ENCODE assay signal across 15 cellular contexts in the genomic region with DNA sequence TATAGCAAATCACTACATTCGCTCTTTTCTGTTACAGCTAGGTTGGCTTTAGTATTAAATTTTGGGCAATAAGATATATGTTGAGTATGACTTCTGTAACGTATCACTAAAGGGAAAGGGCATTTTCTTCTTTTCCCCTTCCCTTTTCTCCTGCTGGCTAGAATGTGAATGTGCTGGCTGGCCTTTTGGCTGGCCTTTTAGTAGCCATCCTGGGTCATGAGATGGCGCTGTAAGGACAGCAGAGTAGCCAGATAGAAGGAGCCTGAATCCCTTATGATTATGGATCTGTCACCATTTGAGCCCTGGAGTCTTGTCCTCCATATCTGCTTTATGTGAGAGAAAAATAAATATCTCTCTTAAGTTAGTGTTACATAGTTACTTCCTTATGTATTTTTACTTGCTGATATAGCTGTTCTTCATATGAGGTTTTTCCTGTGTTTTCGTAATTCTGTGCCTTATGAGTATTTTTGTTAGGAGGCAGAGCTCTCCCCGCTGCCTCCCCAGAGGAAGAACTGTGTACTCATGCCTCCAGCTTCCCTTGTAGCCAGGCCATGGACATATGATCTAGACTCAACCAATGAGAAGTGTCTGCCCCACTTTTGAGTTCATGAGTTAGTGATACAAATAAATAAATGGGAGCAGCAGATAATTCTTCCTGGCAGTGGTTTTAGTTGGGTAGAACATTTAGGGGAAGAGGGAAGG.
A peak's percentile ranks its signal among the peaks of the same experiment; 100 is the strongest.
DNase-seq lines count a peak whose midpoint lies in the region; ATAC-seq, FAIRE-seq and TF ChIP-seq lines count a peak whose summit lies in the region.
"Had no signal": no experiment of that assay in that cellular context is flagged by ENCODE, and none has a peak within 500 bp of the region (broad histone marks: within the 10 kb centered on the region; RNA-seq: fewer than 3 reads in every experiment).

No MANE protein-coding gene starts in this region.

- H3K4me1 ChIP-seq in BE2C = no peaks in the 10 kb centered on the region
- no peaks in the 10 kb centered on the region for H3K4me1 ChIP-seq in keratinocyte (ENCODE audit: control insufficient read depth, extremely low read depth, insufficient read depth, low read length)

- TF ChIP-seq CTCF in BE2C (IDR thresholded peaks at IDR 0.05; ENCODE audit: low read depth, low read length) (peak; percentile 59), brain microvascular endothelial cell (IDR thresholded peaks at IDR 0.05; ENCODE audit: low read depth, low read length, missing control alignments) (peak; percentile 71), keratinocyte (optimal IDR thresholded peaks at IDR 0.05 in 1 of 3, IDR thresholded peaks at IDR 0.05 in 1 of 3, conservative IDR thresholded peaks at IDR 0.05 in 1 of 3; ENCODE audit: extremely low read depth in 1 of 3, insufficient read depth in 2 of 3, low read length in 3 of 3) (peak in 2 of 3 experiments; percentile 29 to 37)

- FAIRE-seq in keratinocyte (lab: Jason Lieb, UNC) = no peak

- no peak overlapping the region for H2AFZ ChIP-seq in keratinocyte (ENCODE audit: control insufficient read depth, low read length)

- no peak for ATAC-seq in natural killer cell treated with Interleukin-12 subunit alpha and Interleukin-12 subunit beta and Interleukin-15 and Interleukin-18, amount 100 ng/mL, for 72 hours
- no peak for ATAC-seq in GM21576 (IDR thresholded peaks at IDR 0.05; ENCODE audit: unreplicated experiment)
- ATAC-seq: activated T-cell treated with anti-CD3 and anti-CD28 coated beads, Interleukin-2, amount 50 U/mL, for 4 hours had no signal

- H3K4me3 Mint-ChIP-seq in natural killer cell treated with Interleukin-12 subunit alpha and Interleukin-12 subunit beta and Interleukin-15 and Interleukin-18, amount 100 ng/mL, for 72 hours = no peak overlapping the region
- H3K4me3 Mint-ChIP-seq: activated B cell treated with CpG ODN at 0.5 μM for 24 hours; activated T-cell treated with anti-CD3 and anti-CD28 coated beads, Interleukin-2, amount 50 U/mL, for 4 hours; CD4-positive, alpha-beta memory T cell had no signal

- in situ Hi-C loops in brain microvascular endothelial cell (cut with HindIII; ENCODE audit: low pct_ligation_motif_present, low sequenced_read_pairs) = no loop called here

- no peaks in the 10 kb centered on the region for H3K27me3 Mint-ChIP-seq in natural killer cell treated with Interleukin-12 subunit alpha and Interleukin-12 subunit beta and Interleukin-15 and Interleukin-18, amount 100 ng/mL, for 72 hours
- H3K27me3 Mint-ChIP-seq: activated B cell treated with CpG ODN at 0.5 μM for 24 hours; CD4-positive, alpha-beta memory T cell had no signal

- H3K9me1 ChIP-seq in keratinocyte (ENCODE audit: control insufficient read depth, extremely low read depth, insufficient read depth, low read length) = no peaks in the 10 kb centered on the region

- H3K79me2 ChIP-seq in keratinocyte (ENCODE audit: control insufficient read depth, insufficient read depth, low read length) = no peaks in the 10 kb centered on the region

- dilution Hi-C loops in keratinocyte (cut with MboI; ENCODE audit: extremely low pct_ligation_motif_present, low sequenced_read_pairs) = no loop called here

- H3K27ac ChIP-seq in brain microvascular endothelial cell = no peak overlapping the region
- H3K27ac ChIP-seq in keratinocyte (ENCODE audit: control insufficient read depth, insufficient read depth, low read length) = no peak overlapping the region

- no peaks in the 10 kb centered on the region for H3K9me3 ChIP-seq in BE2C
- H3K9me3 ChIP-seq in keratinocyte (ENCODE audit: control insufficient read depth, low read depth, low read length) = no peaks in the 10 kb centered on the region

- H4K20me1 ChIP-seq in keratinocyte (ENCODE audit: control insufficient read depth, extremely low read depth, insufficient read depth, low read length) = no peaks in the 10 kb centered on the region

- no peaks in the 10 kb centered on the region for H3K4me1 Mint-ChIP-seq in natural killer cell treated with Interleukin-12 subunit alpha and Interleukin-12 subunit beta and Interleukin-15 and Interleukin-18, amount 100 ng/mL, for 72 hours (ENCODE audit: low read depth in 2 of 2)

- no peak for DNase-seq in BE2C
- DNase-seq in HuH-7 (ENCODE audit: low spot score) = peak; percentile 6
- DNase-seq in brain microvascular endothelial cell = no peak
- no peak for DNase-seq in keratinocyte (ENCODE audit: low read depth, low spot score)
- no peak for DNase-seq in HPDE6-E6E7 (ENCODE audit: extremely low spot score)
- no peak for DNase-seq in activated CD8-positive, alpha-beta memory T cell treated with anti-CD3 and anti-CD28 coated beads, Interleukin-2, amount 50 U/mL, for 4 hours
- DNase-seq in natural killer cell treated with Interleukin-12 subunit alpha and Interleukin-12 subunit beta and Interleukin-15 and Interleukin-18, amount 100 ng/mL, for 72 hours (ENCODE audit: low spot score) = no peak
- DNase-seq: activated B cell treated with CpG ODN at 0.5 μM for 24 hours; activated T-cell treated with anti-CD3 and anti-CD28 coated beads, Interleukin-2, amount 50 U/mL, for 4 hours; caudate nucleus; CD4-positive, alpha-beta memory T cell; MV-4-11; NCI-H446; nucleus accumbens had no signal

- no peak overlapping the region for H3K9ac ChIP-seq in keratinocyte (ENCODE audit: control insufficient read depth, extremely low read depth, insufficient read depth, low read length)

- no peaks in the 10 kb centered on the region for H3K36me3 Mint-ChIP-seq in natural killer cell treated with Interleukin-12 subunit alpha and Interleukin-12 subunit beta and Interleukin-15 and Interleukin-18, amount 100 ng/mL, for 72 hours
- H3K36me3 Mint-ChIP-seq: CD4-positive, alpha-beta memory T cell had no signal

- no peak overlapping the region for H3K4me3 ChIP-seq in BE2C (ENCODE audit: low read depth, low read length)
- no peak overlapping the region for H3K4me3 ChIP-seq in brain microvascular endothelial cell (ENCODE audit: low read depth, low read length)
- H3K4me3 ChIP-seq in keratinocyte (ENCODE audit: control insufficient read depth in 2 of 3, extremely low read depth in 1 of 3, insufficient read depth in 2 of 3, low read depth in 1 of 3, low read length in 3 of 3) = no peak overlapping the region

- H3K27ac Mint-ChIP-seq in natural killer cell treated with Interleukin-12 subunit alpha and Interleukin-12 subunit beta and Interleukin-15 and Interleukin-18, amount 100 ng/mL, for 72 hours = no peak overlapping the region
- H3K27ac Mint-ChIP-seq: activated B cell treated with CpG ODN at 0.5 μM for 24 hours; CD4-positive, alpha-beta memory T cell had no signal

- no peaks in the 10 kb centered on the region for H3K27me3 ChIP-seq in BE2C
- no peaks in the 10 kb centered on the region for H3K27me3 ChIP-seq in brain microvascular endothelial cell (replicated peaks)
- no peaks in the 10 kb centered on the region for H3K27me3 ChIP-seq in keratinocyte (ENCODE audit: control insufficient read depth, extremely low read depth, insufficient read depth, low read length)

- H3K36me3 ChIP-seq in BE2C (no peaks in the 10 kb centered on the region), brain microvascular endothelial cell (replicated peaks) (no peaks in the 10 kb centered on the region), keratinocyte (ENCODE audit: control insufficient read depth in 2 of 2, extremely low read depth in 1 of 2, insufficient read depth in 2 of 2, low read length in 2 of 2) (no peaks in the 10 kb centered on the region)

- no peak overlapping the region for H3K4me2 ChIP-seq in keratinocyte (ENCODE audit: control insufficient read depth, extremely low read depth, insufficient read depth, low read depth, low read length)

- no peaks in the 10 kb centered on the region for H3K9me3 Mint-ChIP-seq in natural killer cell treated with Interleukin-12 subunit alpha and Interleukin-12 subunit beta and Interleukin-15 and Interleukin-18, amount 100 ng/mL, for 72 hours
- H3K9me3 Mint-ChIP-seq: activated B cell treated with CpG ODN at 0.5 μM for 24 hours; activated T-cell treated with anti-CD3 and anti-CD28 coated beads, Interleukin-2, amount 50 U/mL, for 4 hours; CD4-positive, alpha-beta memory T cell had no signal
